In genomic region chr19:2308114-2308556, GRCh38 we compare ENCODE assay signal across 11 cellular contexts. TPM values are rescaled to one million over a fixed set of nuclear protein-coding genes. Genes with fewer than 3 reads are reported as not detected.
DNase-seq lines count a peak whose midpoint lies in the region; ATAC-seq and TF ChIP-seq lines count a peak whose summit lies in the region.
"Had no signal": no experiment of that assay in that cellular context is flagged by ENCODE, and none has a peak within 500 bp of the region (broad histone marks: within the 10 kb centered on the region; RNA-seq: fewer than 3 reads in every experiment).

A gene with protein sequence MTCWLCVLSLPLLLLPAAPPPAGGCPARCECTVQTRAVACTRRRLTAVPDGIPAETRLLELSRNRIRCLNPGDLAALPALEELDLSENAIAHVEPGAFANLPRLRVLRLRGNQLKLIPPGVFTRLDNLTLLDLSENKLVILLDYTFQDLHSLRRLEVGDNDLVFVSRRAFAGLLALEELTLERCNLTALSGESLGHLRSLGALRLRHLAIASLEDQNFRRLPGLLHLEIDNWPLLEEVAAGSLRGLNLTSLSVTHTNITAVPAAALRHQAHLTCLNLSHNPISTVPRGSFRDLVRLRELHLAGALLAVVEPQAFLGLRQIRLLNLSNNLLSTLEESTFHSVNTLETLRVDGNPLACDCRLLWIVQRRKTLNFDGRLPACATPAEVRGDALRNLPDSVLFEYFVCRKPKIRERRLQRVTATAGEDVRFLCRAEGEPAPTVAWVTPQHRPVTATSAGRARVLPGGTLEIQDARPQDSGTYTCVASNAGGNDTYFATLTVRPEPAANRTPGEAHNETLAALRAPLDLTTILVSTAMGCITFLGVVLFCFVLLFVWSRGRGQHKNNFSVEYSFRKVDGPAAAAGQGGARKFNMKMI (minus strand): TSS chr19:2308154. CDS start chr19:2291776, 16,378 bp downstream.

- no peak for TF ChIP-seq CTCF in breast epithelium (IDR thresholded peaks at IDR 0.05)
- TF ChIP-seq CTCF in MCF 10A (IDR thresholded peaks at IDR 0.05; ENCODE audit: unreplicated experiment): no peak
- TF ChIP-seq CTCF in WTC11 (IDR thresholded peaks at IDR 0.05): no peak

- TF ChIP-seq POLR2A in breast epithelium (IDR thresholded peaks at IDR 0.05): no peak

- H3K4me1 Mint-ChIP-seq in MCF 10A (ENCODE audit: insufficient read depth, unreplicated experiment): peaks cover 5% of the 10 kb centered on the region
- H3K4me1 Mint-ChIP-seq in WTC11: peaks cover 5% of the 10 kb centered on the region

- H3K4me3 ChIP-seq in breast epithelium: peak within 1 kb of the TSS in 2 of 3 donors; percentile 32 to 47
- H3K4me3 ChIP-seq in iPS-20b (ENCODE audit: low read length): peak within 1 kb of the TSS; percentile 53; the same call in 1 of the 2 replicates
- H3K4me3 ChIP-seq in thymus (ENCODE audit: low read length): peak within 1 kb of the TSS; percentile 28
- H3K4me3 ChIP-seq: adrenal gland, uterus had no signal

- no peak within 1 kb of the TSS for H3K27ac ChIP-seq in breast epithelium
- no peak within 1 kb of the TSS for H3K27ac ChIP-seq in iPS-20b (ENCODE audit: low read length)
- H3K27ac ChIP-seq in thymus (ENCODE audit: low read depth): no peak within 1 kb of the TSS
- H3K27ac ChIP-seq: adrenal gland, uterus had no signal

- H3K36me3 ChIP-seq in breast epithelium (no peaks in the 10 kb centered on the region), iPS-20b (ENCODE audit: insufficient read depth, low read depth, low read length) (no peaks in the 10 kb centered on the region), thymus (ENCODE audit: control insufficient read depth, insufficient read depth) (no peaks in the 10 kb centered on the region)
- H3K36me3 ChIP-seq: adrenal gland, uterus had no signal

- H3K9me3 ChIP-seq in breast epithelium (no peaks in the 10 kb centered on the region), iPS-20b (ENCODE audit: insufficient read depth, low read depth, low read length) (no peaks in the 10 kb centered on the region), thymus (ENCODE audit: control insufficient read depth) (peaks cover under 1% of the 10 kb centered on the region)
- H3K9me3 ChIP-seq: adrenal gland, uterus had no signal

- intact Hi-C loops in breast epithelium (cut with DNase I; ENCODE audit: low total_unique reads) (no loop called here), MCF 10A (cut with micrococcal nuclease) (no loop called here)

- no peak within 1 kb of the TSS for H3K9ac ChIP-seq in iPS-20b (ENCODE audit: low read depth, low read length)

- no peaks in the 10 kb centered on the region for H3K4me1 ChIP-seq in breast epithelium
- no peaks in the 10 kb centered on the region; the same call in 1 of the 2 replicates for H3K4me1 ChIP-seq in iPS-20b (ENCODE audit: insufficient read depth, low read length)
- H3K4me1 ChIP-seq in thymus (ENCODE audit: control insufficient read depth, insufficient read depth, low read length): peaks cover 8% of the 10 kb centered on the region
- H3K4me1 ChIP-seq: adrenal gland, uterus had no signal

- CTCF ChIA-PET in MCF 10A (lab: Yijun Ruan, JAX) (no interaction called here), WTC11 (lab: Charles Lee) (interaction anchor here (0.5 to 1.7 kb wide), 5 partner anchors 8 to 1832 kb away, joined by 3 to 8 read pairs (median 5); no protein-coding TSS in a partner anchor)

- no peak for DNase-seq in breast epithelium (ENCODE audit: low spot score in 2 of 2)
- no peak for DNase-seq in MCF 10A (ENCODE audit: unreplicated experiment)
- no peak for DNase-seq in WTC11 (ENCODE audit: low spot score)
- DNase-seq in NOMO-1 treated with dmso at 0.1 percent for 144 hours (lab: John Stamatoyannopoulos, UW; ENCODE audit: unreplicated experiment): no peak
- DNase-seq in HK-2 (ENCODE audit: unreplicated experiment): no peak
- DNase-seq: uterus had no signal

- no peak for ATAC-seq in WTC11
- ATAC-seq in GM21515 (IDR thresholded peaks at IDR 0.05; ENCODE audit: unreplicated experiment): no peak

- no peaks in the 10 kb centered on the region for H3K36me3 Mint-ChIP-seq in MCF 10A (ENCODE audit: insufficient read depth, unreplicated experiment)
- H3K36me3 Mint-ChIP-seq in WTC11: no peaks in the 10 kb centered on the region

- peaks cover 17 to 34% of the 10 kb centered on the region in 2 donors for H3K27me3 ChIP-seq in breast epithelium
- peaks cover 56% of the 10 kb centered on the region for H3K27me3 ChIP-seq in iPS-20b (ENCODE audit: insufficient read depth, low read length)
- peaks cover 56% of the 10 kb centered on the region for H3K27me3 ChIP-seq in thymus (ENCODE audit: control insufficient read depth, insufficient read depth)

- 9% methylated on average over 63 of the region's 63 CpGs for WGBS in thymus

- H3K9me3 Mint-ChIP-seq in MCF 10A (ENCODE audit: unreplicated experiment) (no peaks in the 10 kb centered on the region), WTC11 (no peaks in the 10 kb centered on the region)

- peaks cover 16% of the 10 kb centered on the region for H3K27me3 Mint-ChIP-seq in MCF 10A (ENCODE audit: insufficient read depth, unreplicated experiment)
- peaks cover 17% of the 10 kb centered on the region for H3K27me3 Mint-ChIP-seq in WTC11 (ENCODE audit: low read depth)

- POLR2A ChIA-PET in MCF 10A (lab: Yijun Ruan, JAX): no interaction called here
- POLR2A ChIA-PET in WTC11 (lab: Charles Lee): no interaction called here

- no TSS peak for BruUV-seq in MCF 10A (replicated peaks; lab: Mats Ljungman, UMichigan)

- H3K27ac Mint-ChIP-seq in MCF 10A (ENCODE audit: low read depth, unreplicated experiment) (no peak within 1 kb of the TSS), WTC11 (no peak within 1 kb of the TSS)

- H3K4me3 Mint-ChIP-seq in MCF 10A (ENCODE audit: unreplicated experiment) (no peak within 1 kb of the TSS), WTC11 (peak within 1 kb of the TSS; percentile 53)

TF ChIP-seq in WTC11, 78 proteins besides CTCF, POLR2A, EP300 and RAD21 (continues in another document):
- TF ChIP-seq MYBL2 (CRISPR knock-in tag; IDR thresholded peaks at IDR 0.05) (peak; percentile 36; the same call in 1 of the 2 replicates), JUN (CRISPR knock-in tag; IDR thresholded peaks at IDR 0.05) (0 out of 2 replicates have a peak, but pooled peaks have one; percentile 23), USF2 (CRISPR knock-in tag; IDR thresholded peaks at IDR 0.05) (peak; percentile 72), MAX (CRISPR knock-in tag; IDR thresholded peaks at IDR 0.05) (peak; percentile 91), NFE2L1 (CRISPR knock-in tag; IDR thresholded peaks at IDR 0.05) (0 out of 2 replicates have a peak, but pooled peaks have one; percentile 59), SMAD3 (CRISPR knock-in tag; IDR thresholded peaks at IDR 0.05; ENCODE audit: borderline replicate concordance) (no peak), CREB1 (CRISPR knock-in tag; IDR thresholded peaks at IDR 0.05) (0 out of 2 replicates have a peak, but pooled peaks have one; percentile 39), ZBTB21 (CRISPR knock-in tag; IDR thresholded peaks at IDR 0.05; ENCODE audit: borderline replicate concordance) (0 out of 2 replicates have a peak, but pooled peaks have one; percentile 26)
- TF ChIP-seq, protein P1, sequence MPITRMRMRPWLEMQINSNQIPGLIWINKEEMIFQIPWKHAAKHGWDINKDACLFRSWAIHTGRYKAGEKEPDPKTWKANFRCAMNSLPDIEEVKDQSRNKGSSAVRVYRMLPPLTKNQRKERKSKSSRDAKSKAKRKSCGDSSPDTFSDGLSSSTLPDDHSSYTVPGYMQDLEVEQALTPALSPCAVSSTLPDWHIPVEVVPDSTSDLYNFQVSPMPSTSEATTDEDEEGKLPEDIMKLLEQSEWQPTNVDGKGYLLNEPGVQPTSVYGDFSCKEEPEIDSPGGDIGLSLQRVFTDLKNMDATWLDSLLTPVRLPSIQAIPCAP (CRISPR knock-in tag; IDR thresholded peaks at IDR 0.05): peak; percentile 49; the same call in 1 of the 2 replicates
- TF ChIP-seq, protein P2, sequence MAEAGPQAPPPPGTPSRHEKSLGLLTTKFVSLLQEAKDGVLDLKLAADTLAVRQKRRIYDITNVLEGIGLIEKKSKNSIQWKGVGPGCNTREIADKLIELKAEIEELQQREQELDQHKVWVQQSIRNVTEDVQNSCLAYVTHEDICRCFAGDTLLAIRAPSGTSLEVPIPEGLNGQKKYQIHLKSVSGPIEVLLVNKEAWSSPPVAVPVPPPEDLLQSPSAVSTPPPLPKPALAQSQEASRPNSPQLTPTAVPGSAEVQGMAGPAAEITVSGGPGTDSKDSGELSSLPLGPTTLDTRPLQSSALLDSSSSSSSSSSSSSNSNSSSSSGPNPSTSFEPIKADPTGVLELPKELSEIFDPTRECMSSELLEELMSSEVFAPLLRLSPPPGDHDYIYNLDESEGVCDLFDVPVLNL (CRISPR knock-in tag; IDR thresholded peaks at IDR 0.05; ENCODE audit: borderline replicate concordance, low read depth): no peak
- TF ChIP-seq, protein P3, sequence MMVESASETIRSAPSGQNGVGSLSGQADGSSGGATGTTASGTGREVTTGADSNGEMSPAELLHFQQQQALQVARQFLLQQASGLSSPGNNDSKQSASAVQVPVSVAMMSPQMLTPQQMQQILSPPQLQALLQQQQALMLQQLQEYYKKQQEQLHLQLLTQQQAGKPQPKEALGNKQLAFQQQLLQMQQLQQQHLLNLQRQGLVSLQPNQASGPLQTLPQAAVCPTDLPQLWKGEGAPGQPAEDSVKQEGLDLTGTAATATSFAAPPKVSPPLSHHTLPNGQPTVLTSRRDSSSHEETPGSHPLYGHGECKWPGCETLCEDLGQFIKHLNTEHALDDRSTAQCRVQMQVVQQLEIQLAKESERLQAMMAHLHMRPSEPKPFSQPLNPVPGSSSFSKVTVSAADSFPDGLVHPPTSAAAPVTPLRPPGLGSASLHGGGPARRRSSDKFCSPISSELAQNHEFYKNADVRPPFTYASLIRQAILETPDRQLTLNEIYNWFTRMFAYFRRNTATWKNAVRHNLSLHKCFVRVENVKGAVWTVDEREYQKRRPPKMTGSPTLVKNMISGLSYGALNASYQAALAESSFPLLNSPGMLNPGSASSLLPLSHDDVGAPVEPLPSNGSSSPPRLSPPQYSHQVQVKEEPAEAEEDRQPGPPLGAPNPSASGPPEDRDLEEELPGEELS (CRISPR knock-in tag; IDR thresholded peaks at IDR 0.05): peak; percentile 82; the same call in 1 of the 2 replicates

RNA-seq across cellular contexts. Expression of the gene that starts here (rescaled TPM):
- total RNA-seq in breast epithelium: under 1 TPM in 2 of 3 donors, not detected in 1; 0.16 to 0.33 TPM
- total RNA-seq in MCF 10A (2022): not detected in 2 replicates
- total RNA-seq in WTC11 (2021): 2.0 to 2.9 TPM (median 2.8 TPM) in 3 replicates
- 0.16 TPM for polyA plus RNA-seq in thymus
- total RNA-seq: G401, uterus had no signal
- polyA plus RNA-seq: adrenal gland had no signal
